Comparison of ENCODE assay signal across 13 cellular contexts in genomic region chrX:124018031-124018430, GRCh38. TPM values are rescaled to one million over a fixed set of nuclear protein-coding genes. Genes with fewer than 3 reads are reported as not detected.
DNase-seq lines count a peak whose midpoint lies in the region; ATAC-seq, FAIRE-seq and TF ChIP-seq lines count a peak whose summit lies in the region.
"Had no signal": no experiment of that assay in that cellular context is flagged by ENCODE, and none has a peak within 500 bp of the region (broad histone marks: within the 10 kb centered on the region; RNA-seq: fewer than 3 reads in every experiment).

No MANE protein-coding gene starts in this region.

- H3K27me3 ChIP-seq in K562 (ENCODE audit: control insufficient read depth in 2 of 2, insufficient read depth in 2 of 2, low read length in 2 of 2) (no peaks in the 10 kb centered on the region), right lobe of liver (no peaks in the 10 kb centered on the region)
- H3K27me3 ChIP-seq: suprapubic skin had no signal

- H3K79me2 ChIP-seq in K562 (ENCODE audit: control insufficient read depth, insufficient read depth, low read length): peaks cover 96% of the 10 kb centered on the region

- CTCF ChIA-PET in activated naive CD4-positive, alpha-beta T cell treated with anti-CD3 and anti-CD28 coated beads, Interleukin-2, amount 10 ng/mL, durations not matched to agents 7 days and 5 days (lab: Charles Lee): interaction anchor here (1.0 to 1.7 kb wide), 3 partner anchors 32 to 182 kb away, joined by 3 to 7 read pairs (median 3); no protein-coding TSS in a partner anchor
- CTCF ChIA-PET in K562 (lab: Yijun Ruan, JAX; ENCODE audit: low intra/inter-chr PET ratio): interaction anchor here (0.9 to 1.6 kb wide), 2 partner anchors 58 to 185 kb away, joined by 3 to 13 read pairs; no protein-coding TSS in a partner anchor

- POLR2A ChIA-PET in K562 (lab: Yijun Ruan, JAX): interaction anchor here (0.6 to 1.0 kb wide), 2 partner anchors 9 to 51 kb away, joined by 3 read pairs; no protein-coding TSS in a partner anchor

- no peak for DNase-seq in activated naive CD4-positive, alpha-beta T cell treated with anti-CD3 and anti-CD28 coated beads, Interleukin-2, amount 10 ng/mL, durations not matched to agents 7 days and 5 days
- DNase-seq in KBM-7: peak; percentile 16
- no peak for DNase-seq in K562 (ENCODE audit: extremely low read depth in 1 of 4, low spot score in 3 of 4)
- DNase-seq in osteocyte (ENCODE audit: extremely low spot score, unreplicated experiment): no peak
- no peak for DNase-seq in stimulated activated naive B cell treated with anti-CD40 and anti-IgM and Interleukin-4, amounts not matched to agents 10 μg/mL and 1 μg/mL and 100 μg/mL, for 72 hours
- DNase-seq in right lobe of liver: no peak
- no peak for DNase-seq in nucleus accumbens (lab: John Stamatoyannopoulos, UW)
- DNase-seq: activated CD8-positive, alpha-beta memory T cell treated with anti-CD3 and anti-CD28 coated beads, Interleukin-2, amount 50 U/mL, for 48 hours; NCI-H446; retina had no signal

- H3K27ac ChIP-seq in K562 (ENCODE audit: extremely low read depth, low read depth, low read length): no peak overlapping the region
- no peak overlapping the region for H3K27ac ChIP-seq in right lobe of liver
- H3K27ac ChIP-seq: suprapubic skin had no signal

- H4K20me1 ChIP-seq in K562 (replicated peaks; ENCODE audit: control insufficient read depth, insufficient read depth, low read length): peaks cover 11% of the 10 kb centered on the region

- H3K9me3 Mint-ChIP-seq in activated naive CD4-positive, alpha-beta T cell treated with anti-CD3 and anti-CD28 coated beads, Interleukin-2, amount 50 U/mL, for 24 hours: no peaks in the 10 kb centered on the region
- no peaks in the 10 kb centered on the region for H3K9me3 Mint-ChIP-seq in activated naive CD4-positive, alpha-beta T cell treated with anti-CD3 and anti-CD28 coated beads, Interleukin-2, amount 10 ng/mL, durations not matched to agents 7 days and 5 days
- no peaks in the 10 kb centered on the region for H3K9me3 Mint-ChIP-seq in osteocyte (ENCODE audit: unreplicated experiment)
- H3K9me3 Mint-ChIP-seq in stimulated activated naive B cell treated with anti-CD40 and anti-IgM and Interleukin-4, amounts not matched to agents 10 μg/mL and 1 μg/mL and 100 μg/mL, for 72 hours: no peaks in the 10 kb centered on the region

- TF ChIP-seq CTCF in K562 (IDR thresholded peaks at IDR 0.05 in 2 of 3, conservative IDR thresholded peaks at IDR 0.05 in 1 of 3; ENCODE audit: insufficient read depth in 2 of 3, low read depth in 1 of 3, low read length in 3 of 3) (peak in 1 of 3 experiments; percentile 40; a peak in 2 of 6 replicates), osteocyte (IDR thresholded peaks at IDR 0.05) (peak; percentile 38), right lobe of liver (IDR thresholded peaks at IDR 0.05) (no peak)

- H3K36me3 ChIP-seq in K562 (ENCODE audit: control insufficient read depth, insufficient read depth, low read length): peaks cover 5% of the 10 kb centered on the region; the same call in 1 of the 3 replicates
- no peaks in the 10 kb centered on the region for H3K36me3 ChIP-seq in right lobe of liver
- H3K36me3 ChIP-seq: suprapubic skin had no signal

- no peak for TF ChIP-seq EP300 in K562 (IDR thresholded peaks at IDR 0.05; ENCODE audit: low read length)

- WGBS in K562 (ENCODE audit: insufficient coverage, low coverage, missing lambda C conversion rate): 60% methylated on average over 1 of the region's 1 CpG
- WGBS in right lobe of liver (ENCODE audit: insufficient coverage, low coverage, low lambda C conversion rate, missing lambda C conversion rate): 50% methylated on average over 1 of the region's 1 CpG

- peak; percentile 22 to 41; a peak in 2 of 4 replicates for TF ChIP-seq RAD21 in K562 (CRISPR knock-in tag; conservative IDR thresholded peaks at IDR 0.05 in 1 of 2, IDR thresholded peaks at IDR 0.05 in 1 of 2)

- FAIRE-seq in K562 (lab: Jason Lieb, UNC): no peak
- FAIRE-seq: endometrium had no signal

- H3K9me1 ChIP-seq in K562 (ENCODE audit: control insufficient read depth, insufficient read depth, low read length): no peaks in the 10 kb centered on the region

- H3K27me3 Mint-ChIP-seq in activated naive CD4-positive, alpha-beta T cell treated with anti-CD3 and anti-CD28 coated beads, Interleukin-2, amount 50 U/mL, for 24 hours: no peaks in the 10 kb centered on the region
- no peaks in the 10 kb centered on the region for H3K27me3 Mint-ChIP-seq in activated naive CD4-positive, alpha-beta T cell treated with anti-CD3 and anti-CD28 coated beads, Interleukin-2, amount 10 ng/mL, durations not matched to agents 7 days and 5 days
- no peaks in the 10 kb centered on the region for H3K27me3 Mint-ChIP-seq in osteocyte (ENCODE audit: unreplicated experiment)
- H3K27me3 Mint-ChIP-seq in stimulated activated naive B cell treated with anti-CD40 and anti-IgM and Interleukin-4, amounts not matched to agents 10 μg/mL and 1 μg/mL and 100 μg/mL, for 72 hours: no peaks in the 10 kb centered on the region

- intact Hi-C loops in K562 (cut with micrococcal nuclease) (no loop called here), right lobe of liver (cut with DNase I) (no loop called here)

- no peaks in the 10 kb centered on the region for H3K36me3 Mint-ChIP-seq in activated naive CD4-positive, alpha-beta T cell treated with anti-CD3 and anti-CD28 coated beads, Interleukin-2, amount 50 U/mL, for 24 hours
- H3K36me3 Mint-ChIP-seq in activated naive CD4-positive, alpha-beta T cell treated with anti-CD3 and anti-CD28 coated beads, Interleukin-2, amount 10 ng/mL, durations not matched to agents 7 days and 5 days: peaks cover under 1% of the 10 kb centered on the region
- no peaks in the 10 kb centered on the region for H3K36me3 Mint-ChIP-seq in osteocyte (ENCODE audit: unreplicated experiment)
- no peaks in the 10 kb centered on the region for H3K36me3 Mint-ChIP-seq in stimulated activated naive B cell treated with anti-CD40 and anti-IgM and Interleukin-4, amounts not matched to agents 10 μg/mL and 1 μg/mL and 100 μg/mL, for 72 hours

- BruUV-seq in K562 (replicated peaks; lab: Mats Ljungman, UMichigan): no TSS peak

- H3K4me1 ChIP-seq in K562 (replicated peaks in 1 of 2; ENCODE audit: control insufficient read depth in 2 of 2, insufficient read depth in 2 of 2, low read length in 2 of 2) (peaks cover 0 to 7% of the 10 kb centered on the region in 2 experiments; a peak in 3 of 5 replicates), right lobe of liver (no peaks in the 10 kb centered on the region)
- H3K4me1 ChIP-seq: suprapubic skin had no signal

- H3K4me3 ChIP-seq in K562 (no peak overlapping the region), right lobe of liver (no peak overlapping the region)
- H3K4me3 ChIP-seq: suprapubic skin had no signal

- H3K4me3 Mint-ChIP-seq in activated naive CD4-positive, alpha-beta T cell treated with anti-CD3 and anti-CD28 coated beads, Interleukin-2, amount 50 U/mL, for 24 hours: no peak overlapping the region
- H3K4me3 Mint-ChIP-seq in activated naive CD4-positive, alpha-beta T cell treated with anti-CD3 and anti-CD28 coated beads, Interleukin-2, amount 10 ng/mL, durations not matched to agents 7 days and 5 days: no peak overlapping the region
- H3K4me3 Mint-ChIP-seq in osteocyte (ENCODE audit: unreplicated experiment): no peak overlapping the region
- no peak overlapping the region for H3K4me3 Mint-ChIP-seq in stimulated activated naive B cell treated with anti-CD40 and anti-IgM and Interleukin-4, amounts not matched to agents 10 μg/mL and 1 μg/mL and 100 μg/mL, for 72 hours

- ATAC-seq in K562 (no peak), right lobe of liver (no peak)
- no peak for ATAC-seq in stimulated activated naive B cell treated with anti-CD40 and anti-IgM and Interleukin-4, amounts not matched to agents 10 μg/mL and 1 μg/mL and 100 μg/mL, for 72 hours (replicated peaks)

- peaks cover 43% of the 10 kb centered on the region for H3K4me1 Mint-ChIP-seq in activated naive CD4-positive, alpha-beta T cell treated with anti-CD3 and anti-CD28 coated beads, Interleukin-2, amount 50 U/mL, for 24 hours
- peaks cover 15% of the 10 kb centered on the region for H3K4me1 Mint-ChIP-seq in activated naive CD4-positive, alpha-beta T cell treated with anti-CD3 and anti-CD28 coated beads, Interleukin-2, amount 10 ng/mL, durations not matched to agents 7 days and 5 days
- peaks cover 17% of the 10 kb centered on the region for H3K4me1 Mint-ChIP-seq in osteocyte (ENCODE audit: unreplicated experiment)
- H3K4me1 Mint-ChIP-seq in stimulated activated naive B cell treated with anti-CD40 and anti-IgM and Interleukin-4, amounts not matched to agents 10 μg/mL and 1 μg/mL and 100 μg/mL, for 72 hours: peaks cover 9 to 14% of the 10 kb centered on the region in 2 donors

- no peak overlapping the region for H3K9ac ChIP-seq in K562 (ENCODE audit: insufficient read depth in 1 of 2, low read depth in 2 of 2, low read length in 2 of 2)

- H3K4me2 ChIP-seq in K562 (ENCODE audit: insufficient read depth, low read length): no peak overlapping the region

- H2AFZ ChIP-seq in K562 (ENCODE audit: low read depth, low read length): no peak overlapping the region

- peak overlapping the region; percentile 30 for H3K27ac Mint-ChIP-seq in activated naive CD4-positive, alpha-beta T cell treated with anti-CD3 and anti-CD28 coated beads, Interleukin-2, amount 50 U/mL, for 24 hours
- no peak overlapping the region for H3K27ac Mint-ChIP-seq in activated naive CD4-positive, alpha-beta T cell treated with anti-CD3 and anti-CD28 coated beads, Interleukin-2, amount 10 ng/mL, durations not matched to agents 7 days and 5 days
- no peak overlapping the region for H3K27ac Mint-ChIP-seq in osteocyte (ENCODE audit: unreplicated experiment)
- H3K27ac Mint-ChIP-seq in stimulated activated naive B cell treated with anti-CD40 and anti-IgM and Interleukin-4, amounts not matched to agents 10 μg/mL and 1 μg/mL and 100 μg/mL, for 72 hours: no peak overlapping the region

- TF ChIP-seq POLR2A in K562 (conservative IDR thresholded peaks at IDR 0.05) (no peak), right lobe of liver (IDR thresholded peaks at IDR 0.05) (no peak)

- in situ Hi-C loops in KBM-7 (cut with MboI; ENCODE audit: low pct_unique_long_range_greater_than_20kb, low sequenced_read_pairs): no loop called here
- in situ Hi-C loops in K562 (cut with MboI): no loop called here

- H3K9me3 ChIP-seq in K562 (replicated peaks; ENCODE audit: control insufficient read depth, insufficient read depth, low read depth, low read length) (no peaks in the 10 kb centered on the region), right lobe of liver (no peaks in the 10 kb centered on the region)
- H3K9me3 ChIP-seq: suprapubic skin had no signal

RNA-seq across cellular contexts. Expression of gene STAG2, which starts 56.5 kb away (rescaled TPM):
- total RNA-seq in K562 (2011; cell fraction: chromatin; rRNA removed; ENCODE audit: low replicate concordance): 30.7 and 160 TPM in 2 replicates
- 13.2 and 20.4 TPM in 2 replicates for total RNA-seq in K562 (2011; cell fraction: nucleolus; rRNA removed)
- 39.8 and 40.3 TPM in 2 replicates for total RNA-seq in K562 (2011; cell fraction: nucleoplasm; rRNA removed)
- total RNA-seq in K562 (2014; rRNA removed) (67.7 and 108 TPM in 2 replicates), K562 (2014; rRNA removed; fragmentation: Illumina TruSeq; extraction: Trizol) (133 and 167 TPM in 2 replicates), K562 (2015; rRNA removed; fragmentation: Illumina TruSeq; extraction: Trizol) (104 and 110 TPM in 2 replicates), K562 (2021) (86.3 and 90.1 TPM in 2 replicates), osteocyte (72.7 and 73.4 TPM in 2 replicates), right lobe of liver (10 to 100 TPM; 17.1 to 27.5 (median 23.9) TPM)
- polyA plus RNA-seq in K562 (2011; rRNA removed) (67.7 and 95.1 TPM in 2 replicates), K562 (2014; fragmentation: Illumina TruSeq; extraction: Trizol) (76.2 and 87.9 TPM in 2 replicates), K562 (2014; fragmentation: Nextera tagmentation; extraction: Ambion mirVana) (10 to 100 TPM; 40.3 to 60.0 TPM), K562 (2014; rRNA removed) (44.8 and 48.5 TPM in 2 replicates)
- polyA plus RNA-seq in K562 (2011; cell fraction: cytosol; rRNA removed): 12.8 and 30.4 TPM in 2 replicates
- 19.9 and 29.6 TPM in 2 replicates for polyA plus RNA-seq in K562 (2011; cell fraction: nucleus; rRNA removed)
- 63.3 and 65.9 TPM in 2 replicates for polyA plus RNA-seq in K562 (2012)
- polyA minus RNA-seq in K562 (2011; rRNA and poly(A)+ RNA removed): 345 and 420 TPM in 2 replicates
- 88.5 and 108 TPM in 2 replicates for polyA minus RNA-seq in K562 (2011; cell fraction: cytosol; rRNA and poly(A)+ RNA removed)
- polyA minus RNA-seq in K562 (2011; cell fraction: nucleus; rRNA and poly(A)+ RNA removed): 37.7 and 70.4 TPM in 2 replicates
